ENCODE assay signal across 9 cellular contexts in genomic region chr17:7248811-7249210, GRCh38. TPM values are rescaled to one million over a fixed set of nuclear protein-coding genes. Genes with fewer than 3 reads are reported as not detected.
A peak's percentile ranks its signal among the peaks of the same experiment; 100 is the strongest.
DNase-seq lines count a peak whose midpoint lies in the region; ATAC-seq and TF ChIP-seq lines count a peak whose summit lies in the region.
"Had no signal": no experiment of that assay in that cellular context is flagged by ENCODE, and none has a peak within 500 bp of the region (broad histone marks: within the 10 kb centered on the region; RNA-seq: fewer than 3 reads in every experiment).

No MANE protein-coding gene starts in this region.

- ATAC-seq in activated CD4-positive, CD25-positive, alpha-beta regulatory T cell treated with anti-CD3 and anti-CD28 coated beads, Interleukin-2, amount 50 U/mL, for 24 hours, result no peak
- no peak for ATAC-seq in T-helper 17 cell
- no peak for ATAC-seq in HG03469 (IDR thresholded peaks at IDR 0.05; ENCODE audit: unreplicated experiment)
- ATAC-seq in HG02885 (IDR thresholded peaks at IDR 0.05; ENCODE audit: poor library complexity, unreplicated experiment), result no peak
- ATAC-seq: activated CD8-positive, alpha-beta memory T cell treated with anti-CD3 and anti-CD28 coated beads, Interleukin-2, amount 10 ng/mL, durations not matched to agents 7 days and 5 days had no signal

- H3K9me2 ChIP-seq in neural cell (ENCODE audit: insufficient read depth, low read length), result no peaks in the 10 kb centered on the region

- peak overlapping the region; percentile 81 for H3K4me3 Mint-ChIP-seq in T-helper 17 cell

- H3K27me3 Mint-ChIP-seq in T-helper 17 cell, result no peaks in the 10 kb centered on the region
- H3K27me3 Mint-ChIP-seq: activated CD8-positive, alpha-beta memory T cell treated with anti-CD3 and anti-CD28 coated beads, Interleukin-2, amount 10 ng/mL, durations not matched to agents 7 days and 5 days had no signal

- H3K4me1 Mint-ChIP-seq in T-helper 17 cell, result peaks cover 31% of the 10 kb centered on the region

- TF ChIP-seq RAD21 in neural cell (conservative IDR thresholded peaks at IDR 0.05), result no peak

- H3K4me2 ChIP-seq in neural cell (ENCODE audit: low read length), result peak overlapping the region; percentile 51

- no peak overlapping the region for H3K9ac ChIP-seq in neural cell (ENCODE audit: low read length)

- H3F3A ChIP-seq in neural cell (ENCODE audit: insufficient read depth, low read length, poor library complexity, severe bottlenecking), result no peaks in the 10 kb centered on the region

- H3K27ac Mint-ChIP-seq in T-helper 17 cell, result peak overlapping the region; percentile 98

- no peak overlapping the region for H3K27ac ChIP-seq in neural cell (ENCODE audit: low read length)

- H4K20me1 ChIP-seq in neural cell (ENCODE audit: insufficient read depth), result no peaks in the 10 kb centered on the region

- H2AFZ ChIP-seq in neural cell (ENCODE audit: low read depth, low read length), result no peak overlapping the region

- peaks cover 52% of the 10 kb centered on the region for H3K79me2 ChIP-seq in neural cell (replicated peaks; ENCODE audit: insufficient read depth, low read length)

- peak; percentile 5 for DNase-seq in activated CD4-positive, CD25-positive, alpha-beta regulatory T cell treated with anti-CD3 and anti-CD28 coated beads, Interleukin-2, amount 50 U/mL, for 72 hours
- DNase-seq in T-helper 17 cell, result no peak
- DNase-seq: ACHN; activated CD8-positive, alpha-beta memory T cell treated with anti-CD3 and anti-CD28 coated beads, Interleukin-2, amount 10 ng/mL, durations not matched to agents 7 days and 5 days; NCI-H2081 had no signal

- no peaks in the 10 kb centered on the region for H3K27me3 ChIP-seq in neural cell (ENCODE audit: insufficient read depth, low read depth, low read length)

- no peak for TF ChIP-seq EP300 in neural cell (conservative IDR thresholded peaks at IDR 0.05; ENCODE audit: poor library complexity, severe bottlenecking)

- H3K36me3 Mint-ChIP-seq in T-helper 17 cell (ENCODE audit: low read depth), result peaks cover 12% of the 10 kb centered on the region

- no peak for TF ChIP-seq CTCF in neural cell (IDR thresholded peaks at IDR 0.05; ENCODE audit: poor library complexity, severe bottlenecking)

- H3K9me3 ChIP-seq in T-helper 17 cell (ENCODE audit: control insufficient read depth, low read length, poor library complexity, severe bottlenecking) (no peaks in the 10 kb centered on the region), neural cell (ENCODE audit: low read length) (no peaks in the 10 kb centered on the region)

- peak overlapping the region; percentile 70 for H3K4me3 ChIP-seq in neural cell (ENCODE audit: low read length)

- no peaks in the 10 kb centered on the region for H3K36me3 ChIP-seq in neural cell (ENCODE audit: insufficient read depth, low read length)

TF ChIP-seq in neural cell, 6 proteins besides CTCF, POLR2A, EP300 and RAD21:
- TF ChIP-seq TAF1 (IDR thresholded peaks at IDR 0.05; ENCODE audit: low read depth) (no peak), MXI1 (conservative IDR thresholded peaks at IDR 0.05; ENCODE audit: poor library complexity, severe bottlenecking) (no peak), POLR2AphosphoS5 (IDR thresholded peaks at IDR 0.05) (no peak), SMC3 (conservative IDR thresholded peaks at IDR 0.05; ENCODE audit: poor library complexity) (no peak), REST (IDR thresholded peaks at IDR 0.05; ENCODE audit: borderline replicate concordance) (no peak)
TF ChIP-seq in neural cell: peak in this region for 0.

RNA-seq across cellular contexts. Expression of gene CTDNEP1, which starts 2.7 kb away (rescaled TPM):
- total RNA-seq in T-helper 17 cell, result 100 to 1,000 TPM; 112 to 115 TPM
- polyA plus RNA-seq in neural cell, result 37.3 and 39.4 TPM in 2 replicates
- 30.9 and 44.2 TPM in 2 replicates for polyA minus RNA-seq in neural cell

RNA-seq across cellular contexts. Expression of gene ELP5, which starts 3.2 kb away (rescaled TPM):
- total RNA-seq in T-helper 17 cell, result 10 to 100 TPM; 43.0 to 51.0 TPM
- 82.7 and 99.5 TPM in 2 replicates for polyA plus RNA-seq in neural cell
- polyA minus RNA-seq in neural cell, result 39.4 and 40.3 TPM in 2 replicates

RNA-seq across cellular contexts. Expression of gene GABARAP, which starts 6.6 kb away (rescaled TPM):
- 100 to 1,000 TPM; 212 to 247 TPM for total RNA-seq in T-helper 17 cell
- 384 and 512 TPM in 2 replicates for polyA plus RNA-seq in neural cell
- polyA minus RNA-seq in neural cell, result 280 and 287 TPM in 2 replicates

RNA-seq across cellular contexts. Expression of gene PHF23, which starts 9.6 kb away (rescaled TPM):
- 10 to 100 TPM; 19.2 to 23.2 TPM for total RNA-seq in T-helper 17 cell
- polyA plus RNA-seq in neural cell, result 55.7 and 60.3 TPM in 2 replicates
- polyA minus RNA-seq in neural cell, result 53.1 and 54.8 TPM in 2 replicates

RNA-seq across cellular contexts. Expression of gene CLDN7, which starts 13.5 kb away (rescaled TPM):
- 1 to 10 TPM in 1 of 2 donors, under 1 TPM in 1; 0.78 to 1.2 TPM for total RNA-seq in T-helper 17 cell
- polyA plus RNA-seq in neural cell, result 0.27 TPM in 1 of 2 replicates, not detected in the other
- polyA minus RNA-seq in neural cell, result not detected in 2 replicates
